1 cellular context compared by ENCODE assay signal in the genomic region with DNA sequence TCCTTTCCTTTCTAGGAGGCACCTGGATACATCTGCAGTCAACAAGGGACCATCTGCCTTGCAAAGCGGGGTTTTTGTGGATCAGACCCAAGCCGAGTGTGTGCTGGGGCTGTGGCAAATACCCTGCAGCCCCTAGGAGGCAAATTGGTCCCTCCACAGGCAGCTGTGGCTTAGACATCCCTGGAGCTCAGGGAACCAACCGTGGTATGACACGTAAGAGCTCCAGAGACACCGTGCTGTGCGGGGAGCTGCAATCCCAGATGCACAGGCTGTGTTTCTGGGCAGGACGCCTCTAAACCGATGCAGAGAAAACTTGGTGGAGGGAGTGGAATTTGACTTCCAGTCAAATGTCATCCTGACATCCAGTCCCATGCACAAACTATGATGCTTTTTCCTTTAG.
TF ChIP-seq lines count a peak whose summit lies in the region.

No MANE protein-coding gene starts in this region.

TF ChIP-seq in H1, 55 proteins besides CTCF, POLR2A, EP300 and RAD21:
- no peak for TF ChIP-seq GTF2F1 (IDR thresholded peaks at IDR 0.05; ENCODE audit: borderline replicate concordance, low read depth, low read length)
TF ChIP-seq in H1: peak in this region for 0.
